8 cellular contexts compared by ENCODE assay signal in the genomic region with DNA sequence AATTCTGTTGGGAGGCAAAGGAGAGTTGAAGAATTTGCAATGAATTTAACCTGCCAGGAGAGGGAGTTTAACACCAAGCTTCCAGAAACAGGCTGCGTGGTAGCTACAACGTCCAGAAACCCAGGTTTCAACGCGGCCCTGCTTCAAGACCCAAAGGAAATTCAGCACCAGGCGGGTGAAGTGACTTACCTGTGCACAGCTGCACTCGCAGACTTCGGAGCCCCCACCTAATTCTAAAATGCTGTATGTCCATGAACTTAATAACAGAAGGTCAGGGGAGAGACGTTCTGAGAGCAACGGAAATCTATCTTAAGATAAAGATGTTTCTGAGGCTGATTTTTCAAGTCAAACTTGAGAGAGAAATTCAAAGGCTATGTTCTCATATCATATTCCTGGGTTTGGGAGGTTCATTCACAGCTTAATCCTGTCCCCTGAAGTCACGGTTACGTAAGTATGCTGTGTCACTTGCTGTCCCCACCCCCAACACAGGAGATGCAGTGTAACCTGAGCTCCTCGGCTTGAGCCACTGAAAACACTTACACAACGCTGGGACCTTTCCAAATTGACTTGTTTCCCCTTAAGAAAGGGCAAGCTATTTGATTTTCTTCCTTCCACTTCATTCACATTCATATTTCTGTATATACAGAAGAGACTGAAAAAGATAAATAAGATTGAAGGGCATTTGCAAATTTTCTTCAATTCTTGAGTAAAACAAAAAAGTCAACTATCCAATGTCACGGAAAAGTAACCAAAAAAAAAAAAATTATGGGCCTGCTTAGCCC. TPM values are rescaled to one million over a fixed set of nuclear protein-coding genes. Genes with fewer than 3 reads are reported as not detected.
DNase-seq lines count a peak whose midpoint lies in the region; ATAC-seq and TF ChIP-seq lines count a peak whose summit lies in the region.

No MANE protein-coding gene starts in this region.

- H3K4me3 ChIP-seq in CD4-positive, CD25-positive, alpha-beta regulatory T cell (ENCODE audit: low read depth, low read length): peak overlapping the region; percentile 69
- H3K4me3 ChIP-seq in HFF-Myc (replicated peaks; ENCODE audit: low read depth, low read length) (peak overlapping the region; percentile 20), ectodermal cell (ENCODE audit: insufficient read depth, low read depth, low read length) (no peak overlapping the region), lung (no peak overlapping the region)

- no peaks in the 10 kb centered on the region for H3K27me3 ChIP-seq in CD4-positive, CD25-positive, alpha-beta regulatory T cell (ENCODE audit: control insufficient read depth, insufficient read depth, low read length)
- no peaks in the 10 kb centered on the region for H3K27me3 ChIP-seq in ectodermal cell (ENCODE audit: control insufficient read depth, insufficient read depth, low read length, poor library complexity, severe bottlenecking)
- no peaks in the 10 kb centered on the region for H3K27me3 ChIP-seq in lung (ENCODE audit: control insufficient read depth, insufficient read depth)

- H3K27ac ChIP-seq in CD4-positive, CD25-positive, alpha-beta regulatory T cell (ENCODE audit: insufficient read depth, low read length, poor library complexity, severe bottlenecking): peak overlapping the region; percentile 73
- peak overlapping the region; percentile 83 for H3K27ac ChIP-seq in ectodermal cell (ENCODE audit: insufficient read depth, low read depth, low read length, poor library complexity, severe bottlenecking)
- peak overlapping the region; percentile 92 to 93 for H3K27ac ChIP-seq in lung (ENCODE audit: low read depth in 1 of 2, low read length in 1 of 2)

- peak; percentile 68 to 74 for ATAC-seq in CD4-positive, CD25-positive, alpha-beta regulatory T cell (ENCODE audit: low read depth in 2 of 2)
- ATAC-seq in lung (ENCODE audit: insufficient read depth, low FRiP score) (peak; percentile 78), HG03571 (IDR thresholded peaks at IDR 0.05; ENCODE audit: unreplicated experiment) (no peak)
- peak; percentile 67 for ATAC-seq in stimulated activated effector memory CD8-positive, alpha-beta T cell treated with anti-CD3 and anti-CD28 coated beads, Interleukin-12 subunit alpha, Interleukin-12 subunit beta, amount 100 ng/mL, for 72 hours

- peaks cover 30 to 54% (median 44%) of the 10 kb centered on the region in 4 donors for H3K4me1 Mint-ChIP-seq in CD4-positive, CD25-positive, alpha-beta regulatory T cell
- H3K4me1 Mint-ChIP-seq in stimulated activated effector memory CD8-positive, alpha-beta T cell treated with anti-CD3 and anti-CD28 coated beads, Interleukin-12 subunit alpha, Interleukin-12 subunit beta, amount 100 ng/mL, for 72 hours: peaks cover 42% of the 10 kb centered on the region

- peaks cover 15% of the 10 kb centered on the region for H3K4me1 ChIP-seq in CD4-positive, CD25-positive, alpha-beta regulatory T cell (ENCODE audit: control insufficient read depth, insufficient read depth, low read length, poor library complexity, severe bottlenecking)
- H3K4me1 ChIP-seq in ectodermal cell (ENCODE audit: control insufficient read depth, insufficient read depth, low read length): peaks cover 6% of the 10 kb centered on the region
- peaks cover 2 to 10% of the 10 kb centered on the region in 2 donors for H3K4me1 ChIP-seq in lung (ENCODE audit: control insufficient read depth in 2 of 2, insufficient read depth in 2 of 2, low read length in 2 of 2)

- H3K36me3 Mint-ChIP-seq in CD4-positive, CD25-positive, alpha-beta regulatory T cell: peaks cover 17% of the 10 kb centered on the region
- H3K36me3 Mint-ChIP-seq in stimulated activated effector memory CD8-positive, alpha-beta T cell treated with anti-CD3 and anti-CD28 coated beads, Interleukin-12 subunit alpha, Interleukin-12 subunit beta, amount 100 ng/mL, for 72 hours: peaks cover 61% of the 10 kb centered on the region

- H3K4me3 Mint-ChIP-seq in CD4-positive, CD25-positive, alpha-beta regulatory T cell: peak overlapping the region; percentile 11 to 86 (median 82)
- peak overlapping the region; percentile 32 for H3K4me3 Mint-ChIP-seq in stimulated activated effector memory CD8-positive, alpha-beta T cell treated with anti-CD3 and anti-CD28 coated beads, Interleukin-12 subunit alpha, Interleukin-12 subunit beta, amount 100 ng/mL, for 72 hours

- H3K9me3 Mint-ChIP-seq in CD4-positive, CD25-positive, alpha-beta regulatory T cell: no peaks in the 10 kb centered on the region
- no peaks in the 10 kb centered on the region for H3K9me3 Mint-ChIP-seq in stimulated activated effector memory CD8-positive, alpha-beta T cell treated with anti-CD3 and anti-CD28 coated beads, Interleukin-12 subunit alpha, Interleukin-12 subunit beta, amount 100 ng/mL, for 72 hours

- DNase-seq in CD4-positive, CD25-positive, alpha-beta regulatory T cell: peak; percentile 34 to 86 (median 71)
- DNase-seq in HFF-Myc (ENCODE audit: extremely low read depth, low read depth): peak; percentile 84
- peak; percentile 38 for DNase-seq in NCI-H526 treated with DMSO at 0.1 percent for 48 hours (lab: John Stamatoyannopoulos, UW)
- peak; percentile 47 for DNase-seq in activated CD4-positive, alpha-beta T cell treated with anti-CD3 and anti-CD28 coated beads, Interleukin-2, amount 50 U/mL, for 4 hours
- DNase-seq in lung (ENCODE audit: low spot score): peak; percentile 81
- DNase-seq in stimulated activated effector memory CD8-positive, alpha-beta T cell treated with anti-CD3 and anti-CD28 coated beads, Interleukin-12 subunit alpha, Interleukin-12 subunit beta, amount 100 ng/mL, for 72 hours (ENCODE audit: low spot score in 2 of 2): no peak

- no peaks in the 10 kb centered on the region for H3K27me3 Mint-ChIP-seq in CD4-positive, CD25-positive, alpha-beta regulatory T cell

- no peaks in the 10 kb centered on the region for H3K9me3 ChIP-seq in CD4-positive, CD25-positive, alpha-beta regulatory T cell (ENCODE audit: control insufficient read depth in 2 of 2, low read length in 2 of 2)
- no peaks in the 10 kb centered on the region for H3K9me3 ChIP-seq in ectodermal cell (ENCODE audit: control insufficient read depth, low read length)
- H3K9me3 ChIP-seq in lung (ENCODE audit: control insufficient read depth in 2 of 2, insufficient read depth in 1 of 2, low read length in 1 of 2): no peaks in the 10 kb centered on the region

- 19 to 22% methylated on average over 14 of the region's 14 CpGs for WGBS in ectodermal cell, 2 experiments
- 15 to 16% methylated on average over 14 of the region's 14 CpGs for WGBS in lung, 2 donors

- TF ChIP-seq CTCF in HFF-Myc (IDR thresholded peaks at IDR 0.05; ENCODE audit: low read depth, low read length, missing control alignments) (peak; percentile 56), lung (IDR thresholded peaks at IDR 0.05; ENCODE audit: control extremely low read depth, extremely low read depth) (peak; percentile 67)

- H3K27ac Mint-ChIP-seq in CD4-positive, CD25-positive, alpha-beta regulatory T cell: peak overlapping the region; percentile 94 to 97 (median 94)
- peak overlapping the region; percentile 80 for H3K27ac Mint-ChIP-seq in stimulated activated effector memory CD8-positive, alpha-beta T cell treated with anti-CD3 and anti-CD28 coated beads, Interleukin-12 subunit alpha, Interleukin-12 subunit beta, amount 100 ng/mL, for 72 hours

- H3K36me3 ChIP-seq in CD4-positive, CD25-positive, alpha-beta regulatory T cell (ENCODE audit: control insufficient read depth, insufficient read depth, low read length): peaks cover 3% of the 10 kb centered on the region
- H3K36me3 ChIP-seq in ectodermal cell (ENCODE audit: control insufficient read depth, insufficient read depth, low read length) (no peaks in the 10 kb centered on the region), lung (ENCODE audit: control insufficient read depth in 2 of 2, insufficient read depth in 2 of 2, low read length in 2 of 2) (peaks cover 0 to 7% of the 10 kb centered on the region in 2 donors)

RNA-seq across cellular contexts. Expression of gene CLIP1, which starts 22.7 kb away (rescaled TPM):
- total RNA-seq in CD4-positive, CD25-positive, alpha-beta regulatory T cell: 99.8 TPM
- polyA plus RNA-seq in CD4-positive, CD25-positive, alpha-beta regulatory T cell: 10 to 100 TPM; 17.1 to 19.2 (median 18.3) TPM
- 59.5 TPM for polyA plus RNA-seq in ectodermal cell (2013, experiment 1 of 4)
- polyA plus RNA-seq in ectodermal cell (2013, experiment 2 of 4): 54.5 TPM
- polyA plus RNA-seq in ectodermal cell (2013, experiment 3 of 4): 37.0 TPM
- polyA plus RNA-seq in ectodermal cell (2013, experiment 4 of 4): 43.8 TPM
- 10 to 100 TPM; 48.7 to 93.7 TPM for total RNA-seq in lung
- polyA plus RNA-seq in lung: 10 to 100 TPM; 26.6 to 43.0 TPM

Comparison
In these comparisons a context has a peak if more than half of its experiments do, and no peak if none do; other contexts are left out.
1. DNase-seq: peak in CD4-positive, CD25-positive, alpha-beta regulatory T cell (3 of 3), HFF-Myc (single experiment), NCI-H526 treated with DMSO at 0.1 percent for 48 hours (single experiment), activated CD4-positive, alpha-beta T cell treated with anti-CD3 and anti-CD28 coated beads, Interleukin-2, amount 50 U/mL, for 4 hours (2 of 2) and lung (single experiment); none in stimulated activated effector memory CD8-positive, alpha-beta T cell treated with anti-CD3 and anti-CD28 coated beads, Interleukin-12 subunit alpha, Interleukin-12 subunit beta, amount 100 ng/mL, for 72 hours (0 of 2).
2. H3K4me3 ChIP-seq: peak in CD4-positive, CD25-positive, alpha-beta regulatory T cell (single experiment) and HFF-Myc (single experiment); none in ectodermal cell (single experiment) and lung (single experiment).
3. Peak in every context shown above with its lines, with median percentiles within 50 percentile points of each other: H3K27ac ChIP-seq.